ENCODE assay signal across 27 cellular contexts in genomic region chr1:150997949-150998348, GRCh38. TPM values are rescaled to one million over a fixed set of nuclear protein-coding genes. Genes with fewer than 3 reads are reported as not detected.
"Had no signal": no experiment of that assay in that cellular context is flagged by ENCODE, and none has a peak within 500 bp of the region (broad histone marks: within the 10 kb centered on the region; RNA-seq: fewer than 3 reads in every experiment).

No MANE protein-coding gene starts in this region.

- H3K27me3 Mint-ChIP-seq: activated B cell treated with CpG ODN at 0.5 μM for 24 hours; activated CD4-positive, alpha-beta T cell treated with anti-CD3 and anti-CD28 coated beads for 36 hours; stimulated activated naive CD8-positive, alpha-beta T cell treated with anti-CD3 and anti-CD28 coated beads, Interleukin-15, amount 100 ng/mL, for 72 hours; T-helper 17 cell had no signal

- ATAC-seq: activated CD4-positive, alpha-beta T cell treated with anti-CD3 and anti-CD28 coated beads for 36 hours; left lobe of liver; lower lobe of right lung; natural killer cell; psoas muscle; stimulated activated naive CD8-positive, alpha-beta T cell treated with anti-CD3 and anti-CD28 coated beads, Interleukin-15, amount 100 ng/mL, for 72 hours; T-helper 17 cell had no signal

- H3K36me3 ChIP-seq: ovary, uterus had no signal

- H3K4me3 Mint-ChIP-seq: activated B cell treated with CpG ODN at 0.5 μM for 24 hours; activated CD4-positive, alpha-beta T cell treated with anti-CD3 and anti-CD28 coated beads for 36 hours; activated naive CD4-positive, alpha-beta T cell treated with anti-CD3 and anti-CD28 coated beads for 36 hours; natural killer cell; stimulated activated naive CD8-positive, alpha-beta T cell treated with anti-CD3 and anti-CD28 coated beads, Interleukin-15, amount 100 ng/mL, for 72 hours; T-helper 17 cell had no signal

- H3K27ac Mint-ChIP-seq: activated B cell treated with CpG ODN at 0.5 μM for 24 hours; activated CD4-positive, alpha-beta T cell treated with anti-CD3 and anti-CD28 coated beads for 36 hours; activated naive CD4-positive, alpha-beta T cell treated with anti-CD3 and anti-CD28 coated beads for 36 hours; natural killer cell; T-helper 17 cell had no signal

- DNase-seq: activated B cell treated with CpG ODN at 0.5 μM for 24 hours; activated CD4-positive, alpha-beta T cell treated with anti-CD3 and anti-CD28 coated beads for 36 hours; activated CD4-positive, alpha-beta T cell treated with anti-CD3 and anti-CD28 coated beads, Interleukin-2, amount 50 U/mL, for 4 hours; activated CD8-positive, alpha-beta memory T cell treated with anti-CD3 and anti-CD28 coated beads, Interleukin-2, amount 50 U/mL, for 48 hours; activated effector memory CD4-positive, alpha-beta T cell treated with Interleukin-2 at 50 U/mL for 16 hours; activated naive CD4-positive, alpha-beta T cell treated with anti-CD3 and anti-CD28 coated beads for 36 hours; activated T-cell treated with anti-CD3 and anti-CD28 coated beads, Interleukin-2, amount 50 U/mL, for 48 hours; effector CD4-positive, alpha-beta T cell; erythroblast; foreskin melanocyte; kidney; lower lobe of right lung; natural killer cell; ovary; psoas muscle; stimulated activated CD4-positive, alpha-beta T cell treated with anti-CD3 and anti-CD28 coated beads, Interleukin-12 subunit alpha, Interleukin-12 subunit beta, amount 100 ng/mL, for 4 hours; stimulated activated naive CD8-positive, alpha-beta T cell treated with anti-CD3 and anti-CD28 coated beads, Interleukin-15, amount 100 ng/mL, for 72 hours; T-helper 17 cell; trophoblast cell; uterus had no signal

- H3K27me3 ChIP-seq: cardiac muscle cell, ovary, right atrium auricular region, suprapubic skin, uterus had no signal

- FAIRE-seq: endometrium, kidney had no signal

- H3K9me3 ChIP-seq: lower lobe of right lung, ovary, psoas muscle, right atrium auricular region, suprapubic skin, uterus had no signal

- H3K27ac ChIP-seq: cardiac muscle cell, lower lobe of right lung, ovary, psoas muscle, right atrium auricular region, suprapubic skin, uterus had no signal

- H3K4me3 ChIP-seq: cardiac muscle cell, lower lobe of right lung, ovary, psoas muscle, right atrium auricular region, suprapubic skin, uterus had no signal

- H3K36me3 Mint-ChIP-seq: natural killer cell had no signal

- H3K9me3 Mint-ChIP-seq: activated B cell treated with CpG ODN at 0.5 μM for 24 hours; activated naive CD4-positive, alpha-beta T cell treated with anti-CD3 and anti-CD28 coated beads for 36 hours; natural killer cell; stimulated activated naive CD8-positive, alpha-beta T cell treated with anti-CD3 and anti-CD28 coated beads, Interleukin-15, amount 100 ng/mL, for 72 hours had no signal

RNA-seq across cellular contexts. Expression of gene ANXA9, which starts 15.9 kb away (rescaled TPM):
- total RNA-seq: activated B cell treated with CpG ODN at 0.5 μM for 24 hours; activated naive CD4-positive, alpha-beta T cell treated with anti-CD3 and anti-CD28 coated beads for 36 hours; psoas muscle; skeletal muscle tissue had no signal

RNA-seq across cellular contexts. Expression of gene BNIPL, which starts 38.4 kb away (rescaled TPM):
- total RNA-seq: mesenteric fat pad had no signal
